ENCODE assay signal across 26 cellular contexts in genomic region chr6:81396916-81397315, GRCh38.
A peak's percentile ranks its signal among the peaks of the same experiment; 100 is the strongest.
DNase-seq lines count a peak whose midpoint lies in the region; ATAC-seq lines count a peak whose summit lies in the region.
"Had no signal": no experiment of that assay in that cellular context is flagged by ENCODE, and none has a peak within 500 bp of the region (broad histone marks: within the 10 kb centered on the region; RNA-seq: fewer than 3 reads in every experiment).

No MANE protein-coding gene starts in this region.

- DNase-seq in COLO829 (ENCODE audit: low spot score): peak; percentile 2
- DNase-seq in SK-MEL-5 (ENCODE audit: low read depth, low spot score): peak; percentile 56
- peak; percentile 76 for DNase-seq in foreskin melanocyte
- no peak for DNase-seq in NCI-H1436 treated with DMSO at 0.1 percent for 48 hours (lab: John Stamatoyannopoulos, UW)
- no peak for DNase-seq in DMS 273 treated with DMSO at 0.1 percent for 48 hours (lab: John Stamatoyannopoulos, UW)
- DNase-seq: 8988T; ACHN; AML-193; BE2C; C1 segment of cervical spinal cord; Caco-2; Calu3; CD4-positive, alpha-beta memory T cell; CD4-positive, alpha-beta T cell; CD4-positive, CD25-positive, alpha-beta regulatory T cell; CD8-positive, alpha-beta memory T cell; CD8-positive, alpha-beta T cell; COR-L47; DMS153; DMS53; DMS79; DMS79 treated with DMSO at 0.1 percent for 48 hours; DND-41; EL had no signal

- in situ Hi-C loops in SK-MEL-5 (cut with HindIII; ENCODE audit: low pct_unique_long_range_greater_than_20kb, low sequenced_read_pairs): no loop called here

- ATAC-seq in GM19351 (IDR thresholded peaks at IDR 0.05; ENCODE audit: unreplicated experiment): no peak
- ATAC-seq: A549; CD8-positive, alpha-beta T cell had no signal

Comparison
In these comparisons a context has a peak if more than half of its experiments do, and no peak if none do; other contexts are left out.
1. DNase-seq: peak in COLO829 (single experiment), SK-MEL-5 (single experiment) and foreskin melanocyte (single experiment); none in NCI-H1436 treated with DMSO at 0.1 percent for 48 hours (single experiment) and DMS 273 treated with DMSO at 0.1 percent for 48 hours (single experiment).